ENCODE assay signal across 23 cellular contexts in the genomic region with DNA sequence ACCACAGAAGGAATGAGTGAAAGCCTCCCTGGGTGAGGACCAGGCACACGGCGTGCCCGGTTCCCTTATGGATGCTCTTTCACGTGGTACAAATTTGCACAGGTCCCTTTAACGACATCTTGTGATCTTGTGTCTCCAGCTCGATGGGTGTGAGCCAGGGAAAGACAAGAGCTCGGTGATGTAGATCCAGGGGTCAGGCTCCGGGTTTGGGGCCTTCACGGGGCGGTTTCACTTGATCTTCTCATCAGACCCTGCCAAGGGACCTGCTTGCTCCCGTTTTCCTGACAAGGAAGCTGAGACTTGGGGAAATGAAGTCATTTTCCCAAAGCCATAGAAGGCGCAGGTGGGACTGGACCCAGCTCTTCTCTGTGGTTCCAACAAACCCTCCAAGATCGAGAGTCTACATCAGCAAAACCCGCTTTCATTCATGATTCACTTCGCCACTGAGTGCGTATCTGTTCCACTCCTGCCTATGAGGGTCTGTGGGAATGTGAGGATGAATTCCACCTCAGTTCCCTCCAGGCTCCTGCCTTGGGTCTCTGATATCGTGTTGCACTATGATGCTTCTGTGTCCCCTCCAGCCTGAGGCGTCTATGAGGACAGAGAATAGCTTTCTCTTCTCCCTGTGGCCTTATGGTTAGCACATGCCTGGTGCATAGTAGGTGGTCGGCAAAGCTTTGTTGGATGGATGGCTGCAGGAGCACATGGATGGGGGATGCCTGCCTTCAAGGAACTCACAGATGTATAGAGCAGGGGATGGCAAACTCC. TPM values are rescaled to one million over a fixed set of nuclear protein-coding genes. Genes with fewer than 3 reads are reported as not detected.
DNase-seq lines count a peak whose midpoint lies in the region; ATAC-seq lines count a peak whose summit lies in the region.
"Had no signal": no experiment of that assay in that cellular context is flagged by ENCODE, and none has a peak within 500 bp of the region (broad histone marks: within the 10 kb centered on the region; RNA-seq: fewer than 3 reads in every experiment).

No MANE protein-coding gene starts in this region.

- no peaks in the 10 kb centered on the region for H3K4me1 Mint-ChIP-seq in stimulated activated naive CD8-positive, alpha-beta T cell treated with anti-CD3 and anti-CD28 coated beads, Interleukin-15, amount 100 ng/mL, for 72 hours
- H3K4me1 Mint-ChIP-seq: CD4-positive, CD25-positive, alpha-beta regulatory T cell; CD8-positive, alpha-beta memory T cell; IgD-negative memory B cell had no signal

- intact Hi-C loops in left colon (cut with DNase I, micrococcal nuclease): no loop called here

- H3K27me3 Mint-ChIP-seq in stimulated activated naive CD8-positive, alpha-beta T cell treated with anti-CD3 and anti-CD28 coated beads, Interleukin-15, amount 100 ng/mL, for 72 hours: peaks cover 28% of the 10 kb centered on the region
- H3K27me3 Mint-ChIP-seq: CD4-positive, CD25-positive, alpha-beta regulatory T cell had no signal

- peaks cover 2 to 18% of the 10 kb centered on the region in 2 donors for H3K9me3 Mint-ChIP-seq in stimulated activated naive CD8-positive, alpha-beta T cell treated with anti-CD3 and anti-CD28 coated beads, Interleukin-15, amount 100 ng/mL, for 72 hours

- no peak overlapping the region for H3K27ac Mint-ChIP-seq in stimulated activated naive CD8-positive, alpha-beta T cell treated with anti-CD3 and anti-CD28 coated beads, Interleukin-15, amount 100 ng/mL, for 72 hours
- H3K27ac Mint-ChIP-seq: CD4-positive, CD25-positive, alpha-beta regulatory T cell; CD8-positive, alpha-beta memory T cell; IgD-negative memory B cell had no signal

- ATAC-seq in stimulated activated naive CD8-positive, alpha-beta T cell treated with anti-CD3 and anti-CD28 coated beads, Interleukin-15, Interleukin-2, amounts not matched to agents 100 U/mL and 50 U/mL, for 24 hours: peak; percentile 9
- ATAC-seq in stimulated activated naive CD8-positive, alpha-beta T cell treated with anti-CD3 and anti-CD28 coated beads, Interleukin-15, amount 100 ng/mL, for 72 hours: no peak
- ATAC-seq in HG03378 (IDR thresholded peaks at IDR 0.05; ENCODE audit: unreplicated experiment): no peak
- no peak for ATAC-seq in GM19467 (IDR thresholded peaks at IDR 0.05; ENCODE audit: unreplicated experiment)
- ATAC-seq in left colon: no peak
- ATAC-seq: GM12878, HepG2 had no signal

- no peak for DNase-seq in stimulated activated naive CD8-positive, alpha-beta T cell treated with anti-CD3 and anti-CD28 coated beads, Interleukin-15, Interleukin-2, amounts not matched to agents 100 U/mL and 50 U/mL, for 24 hours
- no peak for DNase-seq in stimulated activated naive CD8-positive, alpha-beta T cell treated with anti-CD3 and anti-CD28 coated beads, Interleukin-15, amount 100 ng/mL, for 72 hours
- peak; percentile 20 for DNase-seq in ecto neural progenitor cell (ENCODE audit: low spot score)
- peak; percentile 68 for DNase-seq in mesenteric fat pad (ENCODE audit: low spot score)
- no peak for DNase-seq in left colon
- DNase-seq: ACHN; BE2C; C1 segment of cervical spinal cord; CD4-positive, CD25-positive, alpha-beta regulatory T cell; CD8-positive, alpha-beta memory T cell; COR-L47; DMS 273 treated with DMSO at 0.1 percent for 48 hours; DMS53; DND-41; EL; GOT3; H7 had no signal

- H3K4me3 Mint-ChIP-seq in stimulated activated naive CD8-positive, alpha-beta T cell treated with anti-CD3 and anti-CD28 coated beads, Interleukin-15, amount 100 ng/mL, for 72 hours: no peak overlapping the region
- H3K4me3 Mint-ChIP-seq: CD4-positive, CD25-positive, alpha-beta regulatory T cell; CD8-positive, alpha-beta memory T cell; IgD-negative memory B cell had no signal

RNA-seq across cellular contexts. Expression of gene ANO1, which starts 45.0 kb away (rescaled TPM):
- total RNA-seq in mesenteric fat pad (5.7 TPM), left colon (10 to 100 TPM; 15.9 to 25.6 TPM)
- total RNA-seq: CD4-positive, CD25-positive, alpha-beta regulatory T cell; CD8-positive, alpha-beta memory T cell; G401; HepG2 had no signal

Comparison
In these comparisons a context has a peak if more than half of its experiments do, and no peak if none do; other contexts are left out.
1. DNase-seq: peak in ecto neural progenitor cell (single experiment) and mesenteric fat pad (single experiment); none in stimulated activated naive CD8-positive, alpha-beta T cell treated with anti-CD3 and anti-CD28 coated beads, Interleukin-15, Interleukin-2, amounts not matched to agents 100 U/mL and 50 U/mL, for 24 hours (single experiment), stimulated activated naive CD8-positive, alpha-beta T cell treated with anti-CD3 and anti-CD28 coated beads, Interleukin-15, amount 100 ng/mL, for 72 hours (0 of 2) and left colon (0 of 2).